7 cellular contexts compared by ENCODE assay signal in genomic region chr15:52680041-52680391, GRCh38. TPM values are rescaled to one million over a fixed set of nuclear protein-coding genes. Genes with fewer than 3 reads are reported as not detected.
DNase-seq lines count a peak whose midpoint lies in the region; ATAC-seq and TF ChIP-seq lines count a peak whose summit lies in the region.

No MANE protein-coding gene starts in this region.

- no peaks in the 10 kb centered on the region for H3K9me3 ChIP-seq in Panc1 (ENCODE audit: control insufficient read depth, insufficient read depth, low read depth, low read length)

- H3K4me3 ChIP-seq in GM08714 (ENCODE audit: low read length): peak overlapping the region; percentile 81; the same call in 1 of the 2 replicates
- H3K4me3 ChIP-seq in Panc1 (ENCODE audit: low read depth in 2 of 2, low read length in 2 of 2): peak overlapping the region; percentile 75 to 84
- peak overlapping the region; percentile 91 for H3K4me3 ChIP-seq in epithelial cell of proximal tubule (ENCODE audit: low read depth, low read length)
- H3K4me3 ChIP-seq in lower leg skin (ENCODE audit: low read depth, poor library complexity, severe bottlenecking): no peak overlapping the region

- DNase-seq in Panc1 (ENCODE audit: low read depth, low spot score): no peak
- no peak for DNase-seq in epithelial cell of proximal tubule (ENCODE audit: low read depth)
- DNase-seq in renal cortical epithelial cell (ENCODE audit: low read depth): peak; percentile 27
- no peak for DNase-seq in lower leg skin (ENCODE audit: low spot score in 2 of 2)

- peaks cover 18% of the 10 kb centered on the region; the same call in 1 of the 2 replicates for H3K4me1 ChIP-seq in Panc1 (ENCODE audit: control insufficient read depth, insufficient read depth, low read length)

- WGBS in lower leg skin, 2 donors: 26 to 37% methylated on average over 3 of the region's 3 CpGs

- no peak overlapping the region; the same call in 1 of the 2 replicates for H3K27ac ChIP-seq in Panc1 (ENCODE audit: low read length)

- intact Hi-C loops in Panc1 (cut with micrococcal nuclease; ENCODE audit: unreplicated experiment): no loop called here
- intact Hi-C loops in lower leg skin (cut with DNase I; ENCODE audit: low total_unique reads): no loop called here

- no peak for TF ChIP-seq POLR2A in lower leg skin (IDR thresholded peaks at IDR 0.05)

- H3K27me3 ChIP-seq in Panc1 (ENCODE audit: control insufficient read depth, insufficient read depth, low read length): no peaks in the 10 kb centered on the region; the same call in 1 of the 2 replicates

- TF ChIP-seq CTCF in Panc1 (IDR thresholded peaks at IDR 0.05) (no peak), epithelial cell of proximal tubule (conservative IDR thresholded peaks at IDR 0.05; ENCODE audit: low read depth, low read length) (no peak), lower leg skin (IDR thresholded peaks at IDR 0.05) (no peak)

- CTCF ChIA-PET in Panc1 (lab: Charles Lee): no interaction called here

- BruUV-seq in Panc1 (replicated peaks; lab: Mats Ljungman, UMichigan): no TSS peak

- ATAC-seq in Panc1: no peak
- ATAC-seq in HG03135 (IDR thresholded peaks at IDR 0.05; ENCODE audit: unreplicated experiment): no peak
- no peak for ATAC-seq in GM19463 (IDR thresholded peaks at IDR 0.05; ENCODE audit: unreplicated experiment)

- POLR2A ChIA-PET in Panc1 (lab: Charles Lee): no interaction called here

- in situ Hi-C loops in Panc1 (cut with HindIII; ENCODE audit: low pct_unique_long_range_greater_than_20kb, low sequenced_read_pairs): no loop called here

- no peaks in the 10 kb centered on the region; the same call in 1 of the 2 replicates for H3K36me3 ChIP-seq in Panc1 (ENCODE audit: control insufficient read depth, insufficient read depth, low read length)

RNA-seq across cellular contexts. Expression of gene ATOSA, which starts 0.8 kb away (rescaled TPM):
- total RNA-seq in Panc1 (2021; ENCODE audit: unreplicated experiment) (18.5 TPM), epithelial cell of proximal tubule (5.3 and 5.4 TPM in 2 replicates), renal cortical epithelial cell (10.2 and 51.5 TPM in 2 replicates), lower leg skin (10 to 100 TPM; 42.6 to 57.7 (median 50.3) TPM)
- polyA plus RNA-seq in Panc1 (2012; ENCODE audit: insufficient read length): 10.6 TPM
